Comparison of ENCODE assay signal across 1 cellular context in genomic region chr2:74566423-74567085, GRCh38.
TF ChIP-seq lines count a peak whose summit lies in the region.

No MANE protein-coding gene starts in this region.

TF ChIP-seq in HepG2, 621 proteins besides CTCF, POLR2A, EP300 and RAD21:
- TF ChIP-seq ZNF160 (CRISPR knock-in tag; IDR thresholded peaks at IDR 0.05) (no peak), ZNF646 (CRISPR knock-in tag; IDR thresholded peaks at IDR 0.05) (no peak), ZNF775 (CRISPR knock-in tag; IDR thresholded peaks at IDR 0.05; ENCODE audit: borderline replicate concordance) (no peak), ZNF597 (CRISPR knock-in tag; IDR thresholded peaks at IDR 0.05) (no peak), GFI1 (CRISPR knock-in tag; IDR thresholded peaks at IDR 0.05; ENCODE audit: borderline replicate concordance) (no peak), MYPOP (CRISPR knock-in tag; IDR thresholded peaks at IDR 0.05) (no peak), NR2C2 (CRISPR knock-in tag; IDR thresholded peaks at IDR 0.05; ENCODE audit: borderline replicate concordance) (no peak), SP4 (CRISPR knock-in tag; IDR thresholded peaks at IDR 0.05) (no peak), FOXK2 (IDR thresholded peaks at IDR 0.05) (no peak), HMGA1 (CRISPR knock-in tag; conservative IDR thresholded peaks at IDR 0.05) (no peak)
TF ChIP-seq in HepG2: peak in this region for 0.
